In the genomic region with DNA sequence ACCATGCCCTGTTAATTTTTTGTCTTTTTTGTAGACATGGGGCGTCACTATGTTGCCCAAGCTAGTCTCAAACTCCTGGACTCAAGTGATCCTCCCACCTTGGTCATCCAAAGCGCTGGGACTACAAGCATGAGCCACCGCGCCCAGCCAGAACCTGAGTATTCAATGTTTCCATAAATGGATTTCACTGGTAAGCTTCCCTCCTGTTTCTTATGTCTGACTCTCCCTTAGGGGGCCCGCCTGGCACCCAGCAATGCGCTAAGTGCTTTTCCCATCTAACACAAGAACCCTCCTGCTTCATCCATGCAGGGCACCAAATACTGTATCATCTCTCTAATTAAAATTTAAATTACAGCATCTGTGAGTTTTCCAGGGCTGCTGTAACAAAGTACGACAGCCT, we compare ENCODE assay signal across 15 cellular contexts. TPM values are rescaled to one million over a fixed set of nuclear protein-coding genes. Genes with fewer than 3 reads are reported as not detected.
DNase-seq lines count a peak whose midpoint lies in the region; ATAC-seq lines count a peak whose summit lies in the region.
"Had no signal": no experiment of that assay in that cellular context is flagged by ENCODE, and none has a peak within 500 bp of the region (broad histone marks: within the 10 kb centered on the region; RNA-seq: fewer than 3 reads in every experiment).

No MANE protein-coding gene starts in this region.

- intact Hi-C loops in posterior vena cava (cut with DNase I) (no loop called here), Right ventricle myocardium inferior (cut with DNase I) (no loop called here)

- DNase-seq in islet precursor cell (peak; percentile 21), mesenteric fat pad (ENCODE audit: low spot score) (peak; percentile 55), posterior vena cava (ENCODE audit: low spot score) (peak; percentile 36), Right ventricle myocardium inferior (ENCODE audit: missing footprints) (no peak), cerebellar cortex (ENCODE audit: low spot score) (no peak), NCI-H748 (lab: John Stamatoyannopoulos, UW; ENCODE audit: unreplicated experiment) (no peak)
- DNase-seq: CD4-positive, CD25-positive, alpha-beta regulatory T cell; CD8-positive, alpha-beta memory T cell; DMS 273 treated with DMSO at 0.1 percent for 48 hours; DMS79; EL; GDM1; GOT3; HFFc6 had no signal

- no peak for ATAC-seq in Right ventricle myocardium inferior
- ATAC-seq: GM12878 had no signal

RNA-seq across cellular contexts. Expression of a gene that starts 44.9 kb away (rescaled TPM):
- total RNA-seq in mesenteric fat pad (53.8 TPM), posterior vena cava (10 to 100 TPM; 10.6 to 15.5 TPM), Right ventricle myocardium inferior (33.0 TPM)
- total RNA-seq: CD4-positive, CD25-positive, alpha-beta regulatory T cell had no signal

Comparison
In these comparisons a context has a peak if more than half of its experiments do, and no peak if none do; other contexts are left out.
1. DNase-seq: peak in islet precursor cell (single experiment), mesenteric fat pad (single experiment) and posterior vena cava (single experiment); none in Right ventricle myocardium inferior (single experiment), cerebellar cortex (single experiment) and NCI-H748 (single experiment).